Comparison of ENCODE assay signal across 14 cellular contexts in the genomic region with DNA sequence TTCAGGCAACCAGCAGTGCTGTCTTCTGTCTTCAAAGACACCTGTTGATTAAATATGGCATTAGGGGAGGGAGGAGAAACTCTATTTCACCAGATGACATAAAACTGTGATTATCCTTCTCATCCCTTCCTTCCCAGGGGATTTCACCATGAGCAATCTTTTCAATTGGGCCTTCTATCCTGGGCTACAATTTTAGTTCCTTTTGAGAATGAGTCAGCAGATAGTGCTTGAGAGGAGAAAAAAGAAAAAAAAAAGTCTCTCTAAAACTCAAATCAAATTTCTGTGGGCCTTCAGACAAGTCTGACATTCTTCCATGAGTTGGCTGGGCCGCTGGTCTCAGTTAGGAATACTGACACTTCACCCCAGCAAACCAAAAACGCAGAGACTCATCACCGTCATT. TPM values are rescaled to one million over a fixed set of nuclear protein-coding genes. Genes with fewer than 3 reads are reported as not detected.
DNase-seq lines count a peak whose midpoint lies in the region; ATAC-seq and TF ChIP-seq lines count a peak whose summit lies in the region.
"Had no signal": no experiment of that assay in that cellular context is flagged by ENCODE, and none has a peak within 500 bp of the region (broad histone marks: within the 10 kb centered on the region; RNA-seq: fewer than 3 reads in every experiment).

No MANE protein-coding gene starts in this region.

- H3K27ac ChIP-seq in upper lobe of right lung = no peak overlapping the region
- H3K27ac ChIP-seq: psoas muscle, VCaP had no signal

- CTCF ChIA-PET in activated naive CD4-positive, alpha-beta T cell treated with anti-CD3 and anti-CD28 coated beads, Interleukin-2, amount 10 ng/mL, durations not matched to agents 7 days and 5 days (lab: Charles Lee) = no interaction called here

- peaks cover 0 to 11% of the 10 kb centered on the region in 2 donors for H3K9me3 Mint-ChIP-seq in activated naive CD4-positive, alpha-beta T cell treated with anti-CD3 and anti-CD28 coated beads, Interleukin-2, amount 50 U/mL, for 72 hours
- H3K9me3 Mint-ChIP-seq in activated naive CD4-positive, alpha-beta T cell treated with anti-CD3 and anti-CD28 coated beads, Interleukin-2, amount 10 ng/mL, durations not matched to agents 7 days and 5 days = no peaks in the 10 kb centered on the region
- H3K9me3 Mint-ChIP-seq in stimulated activated effector memory CD8-positive, alpha-beta T cell treated with anti-CD3 and anti-CD28 coated beads, Interleukin-12 subunit alpha, Interleukin-12 subunit beta, amount 100 ng/mL, for 72 hours = no peaks in the 10 kb centered on the region

- no peak overlapping the region for H2AFZ ChIP-seq in Loucy (ENCODE audit: low read length)

- H3K4me3 Mint-ChIP-seq in activated naive CD4-positive, alpha-beta T cell treated with anti-CD3 and anti-CD28 coated beads, Interleukin-2, amount 10 ng/mL, durations not matched to agents 7 days and 5 days = no peak overlapping the region
- peak overlapping the region; percentile 11 for H3K4me3 Mint-ChIP-seq in stimulated activated effector memory CD8-positive, alpha-beta T cell treated with anti-CD3 and anti-CD28 coated beads, Interleukin-12 subunit alpha, Interleukin-12 subunit beta, amount 100 ng/mL, for 72 hours

- H3K27me3 Mint-ChIP-seq in activated naive CD4-positive, alpha-beta T cell treated with anti-CD3 and anti-CD28 coated beads, Interleukin-2, amount 10 ng/mL, durations not matched to agents 7 days and 5 days = no peaks in the 10 kb centered on the region

- TF ChIP-seq CTCF in Loucy (conservative IDR thresholded peaks at IDR 0.05; ENCODE audit: low read length) (no peak), upper lobe of right lung (IDR thresholded peaks at IDR 0.05) (no peak)

- peaks cover 9 to 56% of the 10 kb centered on the region in 2 donors for H3K36me3 Mint-ChIP-seq in activated naive CD4-positive, alpha-beta T cell treated with anti-CD3 and anti-CD28 coated beads, Interleukin-2, amount 50 U/mL, for 72 hours
- H3K36me3 Mint-ChIP-seq in activated naive CD4-positive, alpha-beta T cell treated with anti-CD3 and anti-CD28 coated beads, Interleukin-2, amount 10 ng/mL, durations not matched to agents 7 days and 5 days = peaks cover 84% of the 10 kb centered on the region
- peaks cover 40% of the 10 kb centered on the region for H3K36me3 Mint-ChIP-seq in stimulated activated effector memory CD8-positive, alpha-beta T cell treated with anti-CD3 and anti-CD28 coated beads, Interleukin-12 subunit alpha, Interleukin-12 subunit beta, amount 100 ng/mL, for 72 hours

- no peak for DNase-seq in activated naive CD4-positive, alpha-beta T cell treated with anti-CD3 and anti-CD28 coated beads, Interleukin-2, amount 50 U/mL, for 72 hours (ENCODE audit: low spot score in 2 of 2)
- DNase-seq in activated naive CD4-positive, alpha-beta T cell treated with anti-CD3 and anti-CD28 coated beads, Interleukin-2, amount 10 ng/mL, durations not matched to agents 7 days and 5 days = no peak
- DNase-seq in dermis blood vessel endothelial cell (peak; percentile 37), upper lobe of right lung (no peak), hepatic stellate cell (ENCODE audit: low spot score) (no peak)
- no peak for DNase-seq in stimulated activated effector memory CD8-positive, alpha-beta T cell treated with anti-CD3 and anti-CD28 coated beads, Interleukin-12 subunit alpha, Interleukin-12 subunit beta, amount 100 ng/mL, for 72 hours (ENCODE audit: low spot score in 2 of 2)
- DNase-seq: C1 segment of cervical spinal cord, caudate nucleus, GDM1, NCI-H69, psoas muscle had no signal

- peak overlapping the region; percentile 99 for H3K4me2 ChIP-seq in Loucy (ENCODE audit: low read depth, low read length, poor library complexity, severe bottlenecking)

- H3K4me1 ChIP-seq in Loucy (ENCODE audit: insufficient read depth, low read length, poor library complexity, severe bottlenecking) (peaks cover 98% of the 10 kb centered on the region), upper lobe of right lung (peaks cover 54% of the 10 kb centered on the region)

- H3K27ac Mint-ChIP-seq in activated naive CD4-positive, alpha-beta T cell treated with anti-CD3 and anti-CD28 coated beads, Interleukin-2, amount 50 U/mL, for 72 hours = peak overlapping the region; percentile 34 to 46
- no peak overlapping the region for H3K27ac Mint-ChIP-seq in activated naive CD4-positive, alpha-beta T cell treated with anti-CD3 and anti-CD28 coated beads, Interleukin-2, amount 10 ng/mL, durations not matched to agents 7 days and 5 days
- peak overlapping the region; percentile 92 for H3K27ac Mint-ChIP-seq in stimulated activated effector memory CD8-positive, alpha-beta T cell treated with anti-CD3 and anti-CD28 coated beads, Interleukin-12 subunit alpha, Interleukin-12 subunit beta, amount 100 ng/mL, for 72 hours

- intact Hi-C loops in upper lobe of right lung (cut with DNase I) = no loop called here

- H3K9me3 ChIP-seq in Loucy (ENCODE audit: insufficient read depth, low read depth, low read length) (no peaks in the 10 kb centered on the region), upper lobe of right lung (no peaks in the 10 kb centered on the region)
- H3K9me3 ChIP-seq: psoas muscle had no signal

- peaks cover 55% of the 10 kb centered on the region for H4K20me1 ChIP-seq in Loucy (ENCODE audit: insufficient read depth, low read length, poor library complexity, severe bottlenecking)

- H3K4me3 ChIP-seq in Loucy (ENCODE audit: low read length, poor library complexity, severe bottlenecking) (peak overlapping the region; percentile 95), upper lobe of right lung (no peak overlapping the region)
- H3K4me3 ChIP-seq: psoas muscle had no signal

- H3K9ac ChIP-seq in Loucy (ENCODE audit: low read depth, low read length, poor library complexity, severe bottlenecking) = peak overlapping the region; percentile 98

- H3K36me3 ChIP-seq in Loucy (ENCODE audit: insufficient read depth, low read length) = peaks cover 4% of the 10 kb centered on the region; the same call in 1 of the 2 replicates
- no peaks in the 10 kb centered on the region for H3K36me3 ChIP-seq in upper lobe of right lung

- H3K9me2 ChIP-seq in Loucy (replicated peaks; ENCODE audit: low read depth, low read length) = no peaks in the 10 kb centered on the region

- H3K27me3 ChIP-seq in Loucy (ENCODE audit: insufficient read depth, low read length, poor library complexity, severe bottlenecking) (no peaks in the 10 kb centered on the region), upper lobe of right lung (no peaks in the 10 kb centered on the region)

- peaks cover 100% of the 10 kb centered on the region for H3K79me2 ChIP-seq in Loucy (ENCODE audit: insufficient read depth, low read length)

- H3K4me1 Mint-ChIP-seq in activated naive CD4-positive, alpha-beta T cell treated with anti-CD3 and anti-CD28 coated beads, Interleukin-2, amount 10 ng/mL, durations not matched to agents 7 days and 5 days = peaks cover 93% of the 10 kb centered on the region
- H3K4me1 Mint-ChIP-seq in stimulated activated effector memory CD8-positive, alpha-beta T cell treated with anti-CD3 and anti-CD28 coated beads, Interleukin-12 subunit alpha, Interleukin-12 subunit beta, amount 100 ng/mL, for 72 hours = peaks cover 90% of the 10 kb centered on the region

- H3F3A ChIP-seq in Loucy (ENCODE audit: low read depth) = no peaks in the 10 kb centered on the region; the same call in 1 of the 2 replicates

- peak in 1 of 2 donors; percentile 20 for ATAC-seq in activated naive CD4-positive, alpha-beta T cell treated with anti-CD3 and anti-CD28 coated beads, Interleukin-2, amount 50 U/mL, for 72 hours
- no peak for ATAC-seq in stimulated activated effector memory CD8-positive, alpha-beta T cell treated with anti-CD3 and anti-CD28 coated beads, Interleukin-12 subunit alpha, Interleukin-12 subunit beta, amount 100 ng/mL, for 72 hours
- ATAC-seq in upper lobe of right lung (no peak), HG02938 (IDR thresholded peaks at IDR 0.05; ENCODE audit: unreplicated experiment) (no peak)
- ATAC-seq: psoas muscle had no signal

RNA-seq across cellular contexts. Expression of gene FLI1, which starts 7.2 kb away (rescaled TPM):
- 10 to 100 TPM; 44.4 to 69.4 TPM for total RNA-seq in activated naive CD4-positive, alpha-beta T cell treated with anti-CD3 and anti-CD28 coated beads, Interleukin-2, amount 50 U/mL, for 72 hours
- total RNA-seq in dermis blood vessel endothelial cell (210 and 251 TPM in 2 replicates), upper lobe of right lung (69.7 TPM)
